ENCODE assay signal across 13 cellular contexts in the genomic region with DNA sequence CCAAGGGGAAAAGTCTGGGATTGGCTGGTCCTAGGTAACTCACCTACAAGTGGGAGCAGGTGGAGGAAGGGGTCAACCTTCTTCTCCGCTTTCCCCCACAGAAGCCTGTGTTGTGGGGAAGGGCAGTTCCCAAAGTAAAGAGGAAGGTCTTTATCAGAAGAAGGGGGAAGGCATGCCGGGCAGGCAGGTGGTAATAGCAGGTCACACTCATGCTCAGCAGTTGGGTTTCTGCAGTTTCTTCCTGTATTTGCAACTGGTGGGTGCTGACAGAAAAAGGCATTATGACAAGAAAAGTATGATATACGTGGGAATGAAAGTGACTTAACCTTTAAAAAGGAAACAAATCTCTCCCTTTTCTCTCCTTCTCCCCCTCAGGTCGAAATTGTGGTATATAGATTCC. TPM values are rescaled to one million over a fixed set of nuclear protein-coding genes. Genes with fewer than 3 reads are reported as not detected.
DNase-seq lines count a peak whose midpoint lies in the region; ATAC-seq, FAIRE-seq and TF ChIP-seq lines count a peak whose summit lies in the region.
"Had no signal": no experiment of that assay in that cellular context is flagged by ENCODE, and none has a peak within 500 bp of the region (broad histone marks: within the 10 kb centered on the region; RNA-seq: fewer than 3 reads in every experiment).

No MANE protein-coding gene starts in this region.

- TF ChIP-seq EP300 in A549 (IDR thresholded peaks at IDR 0.05) = no peak

- POLR2A ChIA-PET in A549 (lab: Yijun Ruan, JAX) = interaction anchor here (0.7 kb wide), 1 partner anchor 758 kb away, joined by 7 read pairs; no protein-coding TSS in a partner anchor
- POLR2A ChIA-PET in CD4-positive, alpha-beta T cell (lab: Charles Lee) = no interaction called here

- no peak overlapping the region for H3K4me2 ChIP-seq in A549

- no peak for ATAC-seq in A549
- no peak for ATAC-seq in CD4-positive, alpha-beta T cell (ENCODE audit: poor library complexity)
- ATAC-seq in RWPE2 (ENCODE audit: low read depth) = no peak
- ATAC-seq in GM21529 (IDR thresholded peaks at IDR 0.05; ENCODE audit: unreplicated experiment) = no peak
- ATAC-seq: esophagus mucosa had no signal

- H3K9me3 ChIP-seq in A549 (no peaks in the 10 kb centered on the region), RWPE2 (ENCODE audit: severe bottlenecking) (no peaks in the 10 kb centered on the region), tibial artery (no peaks in the 10 kb centered on the region)
- no peaks in the 10 kb centered on the region for H3K9me3 ChIP-seq in CD4-positive, alpha-beta T cell (ENCODE audit: control insufficient read depth, low read length)

- DNase-seq in A549 (ENCODE audit: low read depth in 1 of 2, low spot score in 1 of 2) (no peak), RWPE2 (ENCODE audit: low spot score) (no peak), tibial artery (no peak), NCI-H226 (no peak), NCI-H128 (lab: John Stamatoyannopoulos, UW; ENCODE audit: unreplicated experiment) (no peak)
- no peak for DNase-seq in CD4-positive, alpha-beta T cell
- DNase-seq: activated effector memory CD4-positive, alpha-beta T cell treated with anti-CD3 and anti-CD28 coated beads, Interleukin-2, amount 50 U/mL, for 16 hours; SIG-M5 had no signal

- no peak for TF ChIP-seq RAD21 in A549 (conservative IDR thresholded peaks at IDR 0.05 in 1 of 2, IDR thresholded peaks at IDR 0.05 in 1 of 2)

- H3K36me3 ChIP-seq in RWPE2 (ENCODE audit: low read depth) = peaks cover 38% of the 10 kb centered on the region
- no peaks in the 10 kb centered on the region for H3K36me3 ChIP-seq in tibial artery

- 82% methylated on average over 4 of the region's 4 CpGs for WGBS in A549 (ENCODE audit: missing lambda C conversion rate)

- CTCF ChIA-PET in A549 (lab: Yijun Ruan, JAX) = no interaction called here
- CTCF ChIA-PET in CD4-positive, alpha-beta T cell (lab: Charles Lee) = interaction anchor here (0.8 to 1.2 kb wide), 2 partner anchors 14 to 19 kb away, joined by 3 read pairs; no protein-coding TSS in a partner anchor

- TF ChIP-seq CTCF in A549 (IDR thresholded peaks at IDR 0.05) (no peak), RWPE2 (IDR thresholded peaks at IDR 0.05; ENCODE audit: poor library complexity, severe bottlenecking) (no peak), tibial artery (IDR thresholded peaks at IDR 0.05) (no peak)
- TF ChIP-seq CTCF in CD4-positive, alpha-beta T cell (IDR thresholded peaks at IDR 0.05) = no peak

- TF ChIP-seq POLR2A in A549 (IDR thresholded peaks at IDR 0.05; ENCODE audit: low read length) = no peak

- no peaks in the 10 kb centered on the region for H3K9me3 Mint-ChIP-seq in CD4-positive, alpha-beta T cell
- no peaks in the 10 kb centered on the region for H3K9me3 Mint-ChIP-seq in dendritic cell treated with granulocyte-macrophage colony-stimulating factor and Interleukin-4, amounts not matched to agents 40 ng/mL and 50 ng/mL, for 4 days

- intact Hi-C loops in CD4-positive, alpha-beta T cell (cut with DNase I, micrococcal nuclease) = loop anchor here (2.0 to 10.0 kb wide), 3 partner anchors 14 to 1192 kb away; a partner anchor contains a TSS
- intact Hi-C loops in dendritic cell treated with granulocyte-macrophage colony-stimulating factor and Interleukin-4, amounts not matched to agents 40 ng/mL and 50 ng/mL, for 4 days (cut with micrococcal nuclease) = no loop called here
- intact Hi-C loops in tibial artery (cut with DNase I; ENCODE audit: low total_unique reads) = no loop called here

- peak; percentile 7 for FAIRE-seq in A549 (lab: Jason Lieb, UNC)

- H3K36me3 Mint-ChIP-seq in CD4-positive, alpha-beta T cell (ENCODE audit: low read depth) = peaks cover 28% of the 10 kb centered on the region
- peaks cover 6% of the 10 kb centered on the region for H3K36me3 Mint-ChIP-seq in dendritic cell treated with granulocyte-macrophage colony-stimulating factor and Interleukin-4, amounts not matched to agents 40 ng/mL and 50 ng/mL, for 4 days (ENCODE audit: low read depth)

- H3K4me3 ChIP-seq in A549 (no peak overlapping the region), RWPE2 (ENCODE audit: severe bottlenecking) (no peak overlapping the region), tibial artery (no peak overlapping the region)

- H3K27me3 Mint-ChIP-seq in CD4-positive, alpha-beta T cell = no peaks in the 10 kb centered on the region
- H3K27me3 Mint-ChIP-seq in dendritic cell treated with granulocyte-macrophage colony-stimulating factor and Interleukin-4, amounts not matched to agents 40 ng/mL and 50 ng/mL, for 4 days = no peaks in the 10 kb centered on the region

- no peak overlapping the region for H3K27ac ChIP-seq in A549
- H3K27ac ChIP-seq in CD4-positive, alpha-beta T cell (ENCODE audit: low read depth, low read length) = no peak overlapping the region
- H3K27ac ChIP-seq in RWPE2 (ENCODE audit: poor library complexity, severe bottlenecking) = peak overlapping the region; percentile 97
- H3K27ac ChIP-seq in tibial artery = no peak overlapping the region
- H3K27ac ChIP-seq: C4-2B, VCaP had no signal

- peak overlapping the region; percentile 99 for H3K27ac Mint-ChIP-seq in CD4-positive, alpha-beta T cell
- peak overlapping the region; percentile 92 for H3K27ac Mint-ChIP-seq in dendritic cell treated with granulocyte-macrophage colony-stimulating factor and Interleukin-4, amounts not matched to agents 40 ng/mL and 50 ng/mL, for 4 days

- H3K4me1 Mint-ChIP-seq in CD4-positive, alpha-beta T cell (ENCODE audit: low read depth) = peaks cover 50% of the 10 kb centered on the region
- peaks cover 26% of the 10 kb centered on the region for H3K4me1 Mint-ChIP-seq in dendritic cell treated with granulocyte-macrophage colony-stimulating factor and Interleukin-4, amounts not matched to agents 40 ng/mL and 50 ng/mL, for 4 days (ENCODE audit: low read depth)

- H3K4me1 ChIP-seq in A549 (peaks cover 10% of the 10 kb centered on the region; the same call in 1 of the 3 replicates), RWPE2 (ENCODE audit: insufficient read depth, poor library complexity, severe bottlenecking) (peaks cover 24% of the 10 kb centered on the region), tibial artery (peaks cover 0 to 4% (median 2%) of the 10 kb centered on the region in 4 donors)

- no peaks in the 10 kb centered on the region for H3K27me3 ChIP-seq in CD4-positive, alpha-beta T cell (ENCODE audit: control insufficient read depth, insufficient read depth, low read length)
- H3K27me3 ChIP-seq in RWPE2 (ENCODE audit: insufficient read depth, poor library complexity, severe bottlenecking) (no peaks in the 10 kb centered on the region), tibial artery (no peaks in the 10 kb centered on the region)

- peak overlapping the region; percentile 66 for H3K4me3 Mint-ChIP-seq in CD4-positive, alpha-beta T cell
- no peak overlapping the region for H3K4me3 Mint-ChIP-seq in dendritic cell treated with granulocyte-macrophage colony-stimulating factor and Interleukin-4, amounts not matched to agents 40 ng/mL and 50 ng/mL, for 4 days

TF ChIP-seq in A549, 52 proteins besides CTCF, POLR2A, EP300 and RAD21:
- no peak for TF ChIP-seq TFCP2L1 (CRISPR knock-in tag; IDR thresholded peaks at IDR 0.05)
- no peak for TF ChIP-seq CEBPB (IDR thresholded peaks at IDR 0.05)
- TF ChIP-seq CHD2 (IDR thresholded peaks at IDR 0.05; ENCODE audit: low read length, partially characterized antibody) = no peak
- TF ChIP-seq, protein P1, sequence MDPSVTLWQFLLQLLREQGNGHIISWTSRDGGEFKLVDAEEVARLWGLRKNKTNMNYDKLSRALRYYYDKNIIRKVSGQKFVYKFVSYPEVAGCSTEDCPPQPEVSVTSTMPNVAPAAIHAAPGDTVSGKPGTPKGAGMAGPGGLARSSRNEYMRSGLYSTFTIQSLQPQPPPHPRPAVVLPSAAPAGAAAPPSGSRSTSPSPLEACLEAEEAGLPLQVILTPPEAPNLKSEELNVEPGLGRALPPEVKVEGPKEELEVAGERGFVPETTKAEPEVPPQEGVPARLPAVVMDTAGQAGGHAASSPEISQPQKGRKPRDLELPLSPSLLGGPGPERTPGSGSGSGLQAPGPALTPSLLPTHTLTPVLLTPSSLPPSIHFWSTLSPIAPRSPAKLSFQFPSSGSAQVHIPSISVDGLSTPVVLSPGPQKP (IDR thresholded peaks at IDR 0.05; ENCODE audit: low read depth, low read length) = no peak
- TF ChIP-seq, protein P2, sequence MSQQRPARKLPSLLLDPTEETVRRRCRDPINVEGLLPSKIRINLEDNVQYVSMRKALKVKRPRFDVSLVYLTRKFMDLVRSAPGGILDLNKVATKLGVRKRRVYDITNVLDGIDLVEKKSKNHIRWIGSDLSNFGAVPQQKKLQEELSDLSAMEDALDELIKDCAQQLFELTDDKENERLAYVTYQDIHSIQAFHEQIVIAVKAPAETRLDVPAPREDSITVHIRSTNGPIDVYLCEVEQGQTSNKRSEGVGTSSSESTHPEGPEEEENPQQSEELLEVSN (IDR thresholded peaks at IDR 0.05; ENCODE audit: borderline replicate concordance, low read depth) = no peak
- TF ChIP-seq ZFP36 (IDR thresholded peaks at IDR 0.05; ENCODE audit: borderline replicate concordance, partially characterized antibody) = no peak
- no peak for TF ChIP-seq MAFK (IDR thresholded peaks at IDR 0.05; ENCODE audit: partially characterized antibody)
- no peak for TF ChIP-seq GATA3 (IDR thresholded peaks at IDR 0.05; ENCODE audit: borderline replicate concordance)
- TF ChIP-seq CBX2 (IDR thresholded peaks at IDR 0.05; ENCODE audit: borderline replicate concordance, low read depth) = no peak
- TF ChIP-seq RNF2 (IDR thresholded peaks at IDR 0.05; ENCODE audit: borderline replicate concordance, low read depth) = no peak
- no peak for TF ChIP-seq NR3C1 (IDR thresholded peaks at IDR 0.05)
- TF ChIP-seq HOXB13 (CRISPR knock-in tag; IDR thresholded peaks at IDR 0.05; ENCODE audit: low read depth) = no peak
- TF ChIP-seq, protein P3, sequence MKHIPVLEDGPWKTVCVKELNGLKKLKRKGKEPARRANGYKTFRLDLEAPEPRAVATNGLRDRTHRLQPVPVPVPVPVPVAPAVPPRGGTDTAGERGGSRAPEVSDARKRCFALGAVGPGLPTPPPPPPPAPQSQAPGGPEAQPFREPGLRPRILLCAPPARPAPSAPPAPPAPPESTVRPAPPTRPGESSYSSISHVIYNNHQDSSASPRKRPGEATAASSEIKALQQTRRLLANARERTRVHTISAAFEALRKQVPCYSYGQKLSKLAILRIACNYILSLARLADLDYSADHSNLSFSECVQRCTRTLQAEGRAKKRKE (CRISPR knock-in tag; IDR thresholded peaks at IDR 0.05; ENCODE audit: low read depth) = no peak
- TF ChIP-seq EHMT2 (IDR thresholded peaks at IDR 0.05; ENCODE audit: low read depth) = no peak

RNA-seq across cellular contexts. Expression of a gene that starts 3.6 kb away (rescaled TPM):
- 26.6 and 28.3 TPM in 2 replicates for polyA plus RNA-seq in A549 (2011; rRNA removed)
- 12.6 and 16.1 TPM in 2 replicates for polyA plus RNA-seq in A549 (2012; cell fraction: cytosol; rRNA removed)
- 26.5 and 29.4 TPM in 2 replicates for polyA plus RNA-seq in A549 (2012; cell fraction: nucleus; rRNA removed)
- 17.3 to 18.7 TPM (median 17.4 TPM) in 3 replicates for polyA plus RNA-seq in A549 (2017; fragmentation: RNase III; extraction: RNeasy Plus Mini Kit Qiagen cat#74134 plus additional on column Dnase treatment)
- 21.5 and 21.8 TPM in 2 replicates for polyA minus RNA-seq in A549 (2011; rRNA and poly(A)+ RNA removed)
- total RNA-seq in CD4-positive, alpha-beta T cell = 10 to 100 TPM; 33.6 to 34.4 TPM

Comparison
In these comparisons a context has a peak if more than half of its experiments do, and no peak if none do; other contexts are left out.
1. intact Hi-C loops: an anchor here in CD4-positive, alpha-beta T cell (2.0 to 10.0 kb wide); none called in dendritic cell treated with granulocyte-macrophage colony-stimulating factor and Interleukin-4, amounts not matched to agents 40 ng/mL and 50 ng/mL, for 4 days and tibial artery.